1 cellular context compared by ENCODE assay signal in genomic region chr11:78574386-78575381, GRCh38.
A peak's percentile ranks its signal among the peaks of the same experiment; 100 is the strongest.
TF ChIP-seq lines count a peak whose summit lies in the region.

TSS of gene NARS2 (minus strand) at chr11:78574864. CDS start at chr11:78574488, 376 bp downstream.

TF ChIP-seq in GM12878, 131 proteins besides CTCF, POLR2A, EP300 and RAD21 (continued from another document):
- peak; percentile 20 to 76; a peak in 2 of 3 replicates for TF ChIP-seq EGR1 (IDR thresholded peaks at IDR 0.05; ENCODE audit: borderline replicate concordance in 1 of 2, low read depth in 2 of 2, low read length in 2 of 2)
- peak; percentile 42; the same call in 1 of the 2 replicates for TF ChIP-seq FOXK2 (IDR thresholded peaks at IDR 0.05)
- TF ChIP-seq CREB1 (IDR thresholded peaks at IDR 0.05; ENCODE audit: low read depth), result peak; percentile 96
- peak; percentile 60; the same call in 1 of the 2 replicates for TF ChIP-seq RUNX3 (IDR thresholded peaks at IDR 0.05; ENCODE audit: low read length)
- 0 out of 2 replicates have a peak, but pooled peaks have one; percentile 19 for TF ChIP-seq SPI1 (IDR thresholded peaks at IDR 0.05; ENCODE audit: borderline replicate concordance, insufficient read depth, low read depth, low read length)
- TF ChIP-seq ZNF207 (IDR thresholded peaks at IDR 0.05; ENCODE audit: borderline replicate concordance), result no peak
- TF ChIP-seq ATF2 (IDR thresholded peaks at IDR 0.05; ENCODE audit: low read length), result no peak
- peak; percentile 99 for TF ChIP-seq MXI1 (IDR thresholded peaks at IDR 0.05; ENCODE audit: low read depth, low read length)
- TF ChIP-seq RELB (IDR thresholded peaks at IDR 0.05; ENCODE audit: low read depth), result peak; percentile 57
- TF ChIP-seq ZBTB4 (CRISPR knock-in tag; IDR thresholded peaks at IDR 0.05), result no peak
- TF ChIP-seq ZNF24 (IDR thresholded peaks at IDR 0.05), result peak; percentile 43; the same call in 1 of the 2 replicates
- TF ChIP-seq MTA3 (IDR thresholded peaks at IDR 0.05; ENCODE audit: borderline replicate concordance, low read length), result no peak
- no peak; the same call in 1 of the 2 replicates for TF ChIP-seq USF2 (IDR thresholded peaks at IDR 0.05; ENCODE audit: borderline replicate concordance, low read depth, low read length)
- 0 out of 2 replicates have a peak, but pooled peaks have one; percentile 85 for TF ChIP-seq NBN (IDR thresholded peaks at IDR 0.05)
